11 cellular contexts compared by ENCODE assay signal in genomic region chr2:19256239-19256638, GRCh38.
DNase-seq lines count a peak whose midpoint lies in the region; FAIRE-seq and TF ChIP-seq lines count a peak whose summit lies in the region.
"Had no signal": no experiment of that assay in that cellular context is flagged by ENCODE, and none has a peak within 500 bp of the region (broad histone marks: within the 10 kb centered on the region; RNA-seq: fewer than 3 reads in every experiment).

No MANE protein-coding gene starts in this region.

- no peak for TF ChIP-seq CTCF in D721Med (IDR thresholded peaks at IDR 0.05; ENCODE audit: insufficient read depth, missing control alignments)

- peaks cover 12% of the 10 kb centered on the region for H3K4me1 ChIP-seq in adipocyte (ENCODE audit: control insufficient read depth, insufficient read depth, low read length)
- H3K4me1 ChIP-seq: ascending aorta had no signal

- FAIRE-seq in D721Med (lab: Jason Lieb, UNC), result no peak

- no peak overlapping the region for H3K9ac ChIP-seq in adipocyte (ENCODE audit: low read length)

- TF ChIP-seq POLR2A in erythroblast (IDR thresholded peaks at IDR 0.05; ENCODE audit: low read length), result no peak

- H3K9me3 ChIP-seq in adipocyte (ENCODE audit: control insufficient read depth, low read length), result no peaks in the 10 kb centered on the region
- H3K9me3 ChIP-seq: ascending aorta had no signal

- H3K27me3 ChIP-seq in adipocyte (replicated peaks; ENCODE audit: control insufficient read depth, insufficient read depth, low read length), result no peaks in the 10 kb centered on the region
- H3K27me3 ChIP-seq: ascending aorta had no signal

- DNase-seq in A172 (ENCODE audit: low spot score), result peak; percentile 43
- DNase-seq in HCEC 1CT, result peak; percentile 99
- DNase-seq in adipocyte (ENCODE audit: low read depth), result peak; percentile 78
- DNase-seq in glomerular visceral epithelial cell (ENCODE audit: extremely low spot score), result peak; percentile 46
- DNase-seq in erythroblast (lab: John Stamatoyannopoulos, UW), result no peak
- DNase-seq in anterior cingulate cortex (lab: John Stamatoyannopoulos, UW), result no peak
- DNase-seq in D721Med (ENCODE audit: insufficient read length, low spot score), result no peak
- no peak for DNase-seq in NCI-H345 treated with DMSO at 0.1 percent for 48 hours (lab: John Stamatoyannopoulos, UW; ENCODE audit: unreplicated experiment)
- DNase-seq: activated CD8-positive, alpha-beta memory T cell treated with anti-CD3 and anti-CD28 coated beads, Interleukin-2, amount 10 ng/mL, durations not matched to agents 7 days and 5 days; NCI-H1105 treated with DMSO at 0.1 percent for 48 hours had no signal

- no peaks in the 10 kb centered on the region for H3K36me3 ChIP-seq in adipocyte (ENCODE audit: control insufficient read depth, insufficient read depth, low read length, severe bottlenecking)
- H3K36me3 ChIP-seq: ascending aorta had no signal

- no peak overlapping the region for H3K4me3 ChIP-seq in adipocyte (ENCODE audit: low read length)
- H3K4me3 ChIP-seq: ascending aorta had no signal

Comparison
In these comparisons a context has a peak if more than half of its experiments do, and no peak if none do; other contexts are left out.
1. DNase-seq: peak in A172 (single experiment), HCEC 1CT (single experiment), adipocyte (single experiment) and glomerular visceral epithelial cell (single experiment); none in erythroblast (0 of 2), anterior cingulate cortex (0 of 58), D721Med (single experiment) and NCI-H345 treated with DMSO at 0.1 percent for 48 hours (single experiment).